4 cellular contexts compared by ENCODE assay signal in the genomic region with DNA sequence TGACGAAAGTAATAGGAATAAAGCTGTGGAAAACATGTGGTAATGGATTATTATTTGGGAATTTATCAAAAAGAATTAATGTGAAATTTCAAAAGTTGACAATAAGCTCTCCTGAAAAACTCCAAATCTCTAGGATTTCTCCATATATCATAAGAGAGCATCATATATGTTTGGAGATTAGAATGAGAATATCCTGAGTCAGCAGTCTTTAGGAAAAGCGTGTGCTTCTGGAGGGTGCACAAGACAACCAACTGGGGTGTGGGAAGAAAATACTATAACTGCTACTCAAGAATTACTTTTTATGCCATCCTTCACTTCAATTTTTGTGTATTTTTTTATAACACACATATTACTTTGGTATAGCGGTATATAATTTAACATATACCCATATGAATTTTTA.
TF ChIP-seq lines count a peak whose summit lies in the region.

No MANE protein-coding gene starts in this region.

TF ChIP-seq in IMR-90, 13 proteins besides CTCF, POLR2A, EP300 and RAD21:
- TF ChIP-seq MAFK (IDR thresholded peaks at IDR 0.05; ENCODE audit: low read depth, low read length) (peak; percentile 97), RCOR1 (IDR thresholded peaks at IDR 0.05; ENCODE audit: insufficient replicate concordance, low read length) (no peak), CEBPB (IDR thresholded peaks at IDR 0.05; ENCODE audit: low read depth, low read length) (no peak), BHLHE40 (IDR thresholded peaks at IDR 0.05; ENCODE audit: low read depth, low read length) (no peak)
TF ChIP-seq in IMR-90: peak in this region for 1.

TF ChIP-seq in K562, 482 proteins besides CTCF, POLR2A, EP300 and RAD21:
- TF ChIP-seq ZNF347 (CRISPR knock-in tag; IDR thresholded peaks at IDR 0.05; ENCODE audit: low read depth) = no peak
- peak; percentile 90 for TF ChIP-seq MAFG (tag; conservative IDR thresholded peaks at IDR 0.05)
- TF ChIP-seq ASH1L (IDR thresholded peaks at IDR 0.05; ENCODE audit: borderline replicate concordance, low read depth, partially characterized antibody) = no peak
- TF ChIP-seq C11orf30 (IDR thresholded peaks at IDR 0.05; ENCODE audit: low read depth) = peak; percentile 92
- no peak for TF ChIP-seq PTTG1 (tag; IDR thresholded peaks at IDR 0.05; ENCODE audit: low read depth)
- no peak for TF ChIP-seq U2AF2 (optimal IDR thresholded peaks at IDR 0.05; ENCODE audit: low read depth, low read length)
- TF ChIP-seq, protein P1, sequence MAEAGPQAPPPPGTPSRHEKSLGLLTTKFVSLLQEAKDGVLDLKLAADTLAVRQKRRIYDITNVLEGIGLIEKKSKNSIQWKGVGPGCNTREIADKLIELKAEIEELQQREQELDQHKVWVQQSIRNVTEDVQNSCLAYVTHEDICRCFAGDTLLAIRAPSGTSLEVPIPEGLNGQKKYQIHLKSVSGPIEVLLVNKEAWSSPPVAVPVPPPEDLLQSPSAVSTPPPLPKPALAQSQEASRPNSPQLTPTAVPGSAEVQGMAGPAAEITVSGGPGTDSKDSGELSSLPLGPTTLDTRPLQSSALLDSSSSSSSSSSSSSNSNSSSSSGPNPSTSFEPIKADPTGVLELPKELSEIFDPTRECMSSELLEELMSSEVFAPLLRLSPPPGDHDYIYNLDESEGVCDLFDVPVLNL (CRISPR knock-in tag; IDR thresholded peaks at IDR 0.05; ENCODE audit: low read depth) = no peak
- peak; percentile 95 for TF ChIP-seq ZNF316 (IDR thresholded peaks at IDR 0.05)
- peak; percentile 97 for TF ChIP-seq MAFF (IDR thresholded peaks at IDR 0.05; ENCODE audit: low read length)
- no peak for TF ChIP-seq RERE (CRISPR knock-in tag; IDR thresholded peaks at IDR 0.05; ENCODE audit: borderline replicate concordance)
- peak; percentile 97 for TF ChIP-seq MAFK (IDR thresholded peaks at IDR 0.05; ENCODE audit: low read length)

TF ChIP-seq in GM23338, 12 proteins besides CTCF, POLR2A, EP300 and RAD21 (continues in another document):
- TF ChIP-seq CREB1 (CRISPR knock-in tag; IDR thresholded peaks at IDR 0.05; ENCODE audit: low read depth) (no peak), ZNF331 (CRISPR knock-in tag; IDR thresholded peaks at IDR 0.05; ENCODE audit: low read depth) (no peak), STAT1 (IDR thresholded peaks at IDR 0.05; ENCODE audit: unreplicated experiment) (no peak), NANOG (IDR thresholded peaks at IDR 0.05; ENCODE audit: borderline replicate concordance) (no peak), POLR2AphosphoS5 (IDR thresholded peaks at IDR 0.05; ENCODE audit: low read depth) (no peak), EZH2 (IDR thresholded peaks at IDR 0.05; ENCODE audit: low read depth, unreplicated experiment) (no peak), ZNF114 (CRISPR knock-in tag; IDR thresholded peaks at IDR 0.05) (no peak)
- TF ChIP-seq, protein P2, sequence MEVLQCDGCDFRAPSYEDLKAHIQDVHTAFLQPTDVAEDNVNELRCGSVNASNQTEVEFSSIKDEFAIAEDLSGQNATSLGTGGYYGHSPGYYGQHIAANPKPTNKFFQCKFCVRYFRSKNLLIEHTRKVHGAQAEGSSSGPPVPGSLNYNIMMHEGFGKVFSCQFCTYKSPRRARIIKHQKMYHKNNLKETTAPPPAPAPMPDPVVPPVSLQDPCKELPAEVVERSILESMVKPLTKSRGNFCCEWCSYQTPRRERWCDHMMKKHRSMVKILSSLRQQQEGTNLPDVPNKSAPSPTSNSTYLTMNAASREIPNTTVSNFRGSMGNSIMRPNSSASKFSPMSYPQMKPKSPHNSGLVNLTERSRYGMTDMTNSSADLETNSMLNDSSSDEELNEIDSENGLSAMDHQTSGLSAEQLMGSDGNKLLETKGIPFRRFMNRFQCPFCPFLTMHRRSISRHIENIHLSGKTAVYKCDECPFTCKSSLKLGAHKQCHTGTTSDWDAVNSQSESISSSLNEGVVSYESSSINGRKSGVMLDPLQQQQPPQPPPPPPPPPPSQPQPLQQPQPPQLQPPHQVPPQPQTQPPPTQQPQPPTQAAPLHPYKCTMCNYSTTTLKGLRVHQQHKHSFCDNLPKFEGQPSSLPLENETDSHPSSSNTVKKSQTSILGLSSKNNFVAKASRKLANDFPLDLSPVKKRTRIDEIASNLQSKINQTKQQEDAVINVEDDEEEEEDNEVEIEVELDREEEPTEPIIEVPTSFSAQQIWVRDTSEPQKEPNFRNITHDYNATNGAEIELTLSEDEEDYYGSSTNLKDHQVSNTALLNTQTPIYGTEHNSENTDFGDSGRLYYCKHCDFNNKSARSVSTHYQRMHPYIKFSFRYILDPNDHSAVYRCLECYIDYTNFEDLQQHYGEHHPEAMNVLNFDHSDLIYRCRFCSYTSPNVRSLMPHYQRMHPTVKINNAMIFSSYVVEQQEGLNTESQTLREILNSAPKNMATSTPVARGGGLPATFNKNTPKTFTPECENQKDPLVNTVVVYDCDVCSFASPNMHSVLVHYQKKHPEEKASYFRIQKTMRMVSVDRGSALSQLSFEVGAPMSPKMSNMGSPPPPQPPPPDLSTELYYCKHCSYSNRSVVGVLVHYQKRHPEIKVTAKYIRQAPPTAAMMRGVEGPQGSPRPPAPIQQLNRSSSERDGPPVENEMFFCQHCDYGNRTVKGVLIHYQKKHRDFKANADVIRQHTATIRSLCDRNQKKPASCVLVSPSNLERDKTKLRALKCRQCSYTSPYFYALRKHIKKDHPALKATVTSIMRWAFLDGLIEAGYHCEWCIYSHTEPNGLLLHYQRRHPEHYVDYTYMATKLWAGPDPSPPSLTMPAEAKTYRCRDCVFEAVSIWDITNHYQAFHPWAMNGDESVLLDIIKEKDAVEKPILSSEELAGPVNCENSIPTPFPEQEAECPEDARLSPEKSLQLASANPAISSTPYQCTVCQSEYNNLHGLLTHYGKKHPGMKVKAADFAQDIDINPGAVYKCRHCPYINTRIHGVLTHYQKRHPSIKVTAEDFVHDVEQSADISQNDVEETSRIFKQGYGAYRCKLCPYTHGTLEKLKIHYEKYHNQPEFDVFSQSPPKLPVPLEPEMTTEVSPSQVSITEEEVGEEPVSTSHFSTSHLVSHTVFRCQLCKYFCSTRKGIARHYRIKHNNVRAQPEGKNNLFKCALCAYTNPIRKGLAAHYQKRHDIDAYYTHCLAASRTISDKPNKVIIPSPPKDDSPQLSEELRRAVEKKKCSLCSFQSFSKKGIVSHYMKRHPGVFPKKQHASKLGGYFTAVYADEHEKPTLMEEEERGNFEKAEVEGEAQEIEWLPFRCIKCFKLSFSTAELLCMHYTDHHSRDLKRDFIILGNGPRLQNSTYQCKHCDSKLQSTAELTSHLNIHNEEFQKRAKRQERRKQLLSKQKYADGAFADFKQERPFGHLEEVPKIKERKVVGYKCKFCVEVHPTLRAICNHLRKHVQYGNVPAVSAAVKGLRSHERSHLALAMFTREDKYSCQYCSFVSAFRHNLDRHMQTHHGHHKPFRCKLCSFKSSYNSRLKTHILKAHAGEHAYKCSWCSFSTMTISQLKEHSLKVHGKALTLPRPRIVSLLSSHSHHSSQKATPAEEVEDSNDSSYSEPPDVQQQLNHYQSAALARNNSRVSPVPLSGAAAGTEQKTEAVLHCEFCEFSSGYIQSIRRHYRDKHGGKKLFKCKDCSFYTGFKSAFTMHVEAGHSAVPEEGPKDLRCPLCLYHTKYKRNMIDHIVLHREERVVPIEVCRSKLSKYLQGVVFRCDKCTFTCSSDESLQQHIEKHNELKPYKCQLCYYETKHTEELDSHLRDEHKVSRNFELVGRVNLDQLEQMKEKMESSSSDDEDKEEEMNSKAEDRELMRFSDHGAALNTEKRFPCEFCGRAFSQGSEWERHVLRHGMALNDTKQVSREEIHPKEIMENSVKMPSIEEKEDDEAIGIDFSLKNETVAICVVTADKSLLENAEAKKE (CRISPR knock-in tag; IDR thresholded peaks at IDR 0.05) = no peak

TF ChIP-seq in HEK293T, 16 proteins besides CTCF, POLR2A, EP300 and RAD21:
- no peak for TF ChIP-seq LEF1 (IDR thresholded peaks at IDR 0.05; ENCODE audit: borderline replicate concordance)
- no peak for TF ChIP-seq NFRKB (IDR thresholded peaks at IDR 0.05)
- TF ChIP-seq ARNT (IDR thresholded peaks at IDR 0.05) = no peak
- no peak for TF ChIP-seq FOXK2 (IDR thresholded peaks at IDR 0.05)
- TF ChIP-seq L3MBTL2 (conservative IDR thresholded peaks at IDR 0.05) = no peak
- TF ChIP-seq CTBP1 (IDR thresholded peaks at IDR 0.05; ENCODE audit: borderline replicate concordance) = no peak
- no peak for TF ChIP-seq BHLHE40 (IDR thresholded peaks at IDR 0.05; ENCODE audit: borderline replicate concordance)
- no peak for TF ChIP-seq SUZ12 (IDR thresholded peaks at IDR 0.05)
- TF ChIP-seq ELF4 (IDR thresholded peaks at IDR 0.05) = no peak
- TF ChIP-seq FOXM1 (IDR thresholded peaks at IDR 0.05; ENCODE audit: borderline replicate concordance) = no peak
